In the genomic region with DNA sequence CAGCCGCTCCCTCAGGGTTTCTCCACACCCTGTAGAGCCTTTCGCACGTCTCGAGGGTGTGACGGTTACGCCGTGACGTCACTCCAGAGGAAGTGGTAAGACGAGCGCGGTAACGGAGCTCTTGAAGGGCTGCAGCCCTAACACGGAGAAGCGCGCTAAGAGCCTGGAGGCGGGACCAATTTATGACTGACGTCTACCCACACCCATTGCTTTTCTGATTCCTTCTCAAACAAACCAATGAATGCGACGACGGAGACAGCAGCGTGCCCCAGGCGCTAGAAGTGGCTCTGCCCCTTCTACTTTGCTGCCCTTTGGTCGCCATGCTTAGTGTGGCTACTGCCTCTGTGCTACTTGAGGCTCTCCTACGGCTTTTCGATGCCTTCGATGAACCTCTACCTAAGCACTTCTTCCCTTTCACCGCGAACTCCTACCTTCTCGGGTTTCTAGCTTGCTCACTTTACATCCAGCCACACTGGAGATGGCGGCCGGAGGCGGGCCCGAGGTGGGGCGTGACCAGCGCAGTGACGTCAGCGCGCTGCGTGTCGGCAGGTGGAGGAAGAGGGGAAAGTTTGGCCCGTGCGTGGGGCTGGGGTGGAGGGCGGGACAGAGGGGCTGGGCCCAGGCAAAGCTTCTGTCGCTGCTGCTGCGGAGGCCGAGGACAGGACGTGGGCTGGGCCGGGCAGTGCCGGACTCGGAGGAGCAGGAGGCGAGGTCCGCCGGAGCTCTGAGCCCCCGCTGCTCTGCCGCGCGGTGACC, we compare ENCODE assay signal across 8 cellular contexts. TPM values are rescaled to one million over a fixed set of nuclear protein-coding genes. Genes with fewer than 3 reads are reported as not detected.
A peak's percentile ranks its signal among the peaks of the same experiment; 100 is the strongest.
DNase-seq lines count a peak whose midpoint lies in the region; ATAC-seq and TF ChIP-seq lines count a peak whose summit lies in the region.

Gene OXSR1 (plus strand): TSS at position 572 of the 756 bp plus-strand sequence. CDS start 340 bp downstream, outside the sequence.

- TF ChIP-seq CTCF in OCI-LY1 (IDR thresholded peaks at IDR 0.05; ENCODE audit: low read length) = no peak

- peak within 1 kb of the TSS; percentile 79 for H3K4me2 ChIP-seq in OCI-LY1 (ENCODE audit: low read length)

- H2AFZ ChIP-seq in OCI-LY1 (ENCODE audit: low read length) = no peak within 1 kb of the TSS

- H3K27me3 ChIP-seq in HUES64 (ENCODE audit: insufficient read depth, low read length) = no peaks in the 10 kb centered on the region
- H3K27me3 ChIP-seq in OCI-LY1 (ENCODE audit: insufficient read depth, low read length) = no peaks in the 10 kb centered on the region

- H3K4me3 ChIP-seq in HUES64 (ENCODE audit: low read length) = peak within 1 kb of the TSS; percentile 75
- peak within 1 kb of the TSS; percentile 90 for H3K4me3 ChIP-seq in OCI-LY1 (ENCODE audit: low read depth, low read length, poor library complexity, severe bottlenecking)

- no peaks in the 10 kb centered on the region for H3K9me3 ChIP-seq in HUES64 (ENCODE audit: insufficient read depth, low read depth, low read length)
- no peaks in the 10 kb centered on the region for H3K9me3 ChIP-seq in OCI-LY1 (ENCODE audit: low read length)

- ATAC-seq in GM21423 (IDR thresholded peaks at IDR 0.05; ENCODE audit: unreplicated experiment) = peak; percentile 93

- peaks cover 43% of the 10 kb centered on the region for H3K79me2 ChIP-seq in OCI-LY1 (ENCODE audit: insufficient read depth, low read length)

- no peaks in the 10 kb centered on the region for H4K20me1 ChIP-seq in OCI-LY1 (ENCODE audit: insufficient read depth, low read length)

- WGBS in HUES64 = under 1% methylated on average over 57 of the region's 57 CpGs

- in situ Hi-C loops in Caki2 (cut with HindIII; ENCODE audit: low pct_unique_long_range_greater_than_20kb, low sequenced_read_pairs) (no loop called here), endometrial microvascular endothelial cells (cut with HindIII; ENCODE audit: inconsistent ontology term, low pct_unique_long_range_greater_than_20kb, low sequenced_read_pairs) (no loop called here)

- no peaks in the 10 kb centered on the region for H3F3A ChIP-seq in OCI-LY1 (ENCODE audit: insufficient read depth, low read length)

- H3K4me1 ChIP-seq in HUES64 (ENCODE audit: insufficient read depth, low read length) (peaks cover 8% of the 10 kb centered on the region; the same call in 1 of the 2 replicates), OCI-LY1 (ENCODE audit: insufficient read depth, low read length, severe bottlenecking) (peaks cover 45% of the 10 kb centered on the region)

- no peaks in the 10 kb centered on the region for H3K36me3 ChIP-seq in HUES64 (ENCODE audit: insufficient read depth, low read length)
- no peaks in the 10 kb centered on the region for H3K36me3 ChIP-seq in OCI-LY1 (ENCODE audit: insufficient read depth, low read length)

- DNase-seq in Caki2 (ENCODE audit: low read depth) = peak; percentile 99
- DNase-seq in activated CD8-positive, alpha-beta memory T cell treated with anti-CD3 and anti-CD28 coated beads, Interleukin-2, amount 50 U/mL, for 4 hours = peak; percentile 95
- peak; percentile 98 for DNase-seq in mesenteric fat pad (ENCODE audit: low spot score)
- peak; percentile 92 for DNase-seq in stimulated activated CD8-positive, alpha-beta memory T cell treated with anti-CD3 and anti-CD28 coated beads, Interleukin-15, amount 100 ng/mL, for 24 hours (ENCODE audit: low read depth)

- H3K9ac ChIP-seq in HUES64 (ENCODE audit: low read depth, low read length) (peak within 1 kb of the TSS; percentile 91), OCI-LY1 (ENCODE audit: low read length) (peak within 1 kb of the TSS; percentile 95)

- no peaks in the 10 kb centered on the region for H3K9me2 ChIP-seq in OCI-LY1 (ENCODE audit: low read depth, low read length)

- H3K27ac ChIP-seq in HUES64 (ENCODE audit: low read depth, low read length) = peak within 1 kb of the TSS; percentile 88
- H3K27ac ChIP-seq in OCI-LY1 (ENCODE audit: low read depth, low read length, poor library complexity, severe bottlenecking) = peak within 1 kb of the TSS; percentile 87

RNA-seq across cellular contexts. Expression of gene OXSR1, which starts in this region (rescaled TPM):
- 14.7 and 17.3 TPM in 2 replicates for total RNA-seq in Caki2 (2014; rRNA removed; shearing (Covaris generic); ENCODE audit: low replicate concordance)
- 31.2 TPM for polyA plus RNA-seq in HUES64 (2013, experiment 1 of 2)
- 38.5 TPM for polyA plus RNA-seq in HUES64 (2013, experiment 2 of 2)
- total RNA-seq in endometrial microvascular endothelial cells (ENCODE audit: inconsistent ontology term) (31.7 TPM), mesenteric fat pad (51.8 TPM)

Comparison
In these comparisons a context has a peak if more than half of its experiments do, and no peak if none do; other contexts are left out.
1. Peak in every context shown above with its lines: DNase-seq, ATAC-seq, H3K4me3 ChIP-seq and H3K27ac ChIP-seq.